Comparison of ENCODE assay signal across 5 cellular contexts in genomic region chr6:169282043-169282442, GRCh38. TPM values are rescaled to one million over a fixed set of nuclear protein-coding genes. Genes with fewer than 3 reads are reported as not detected.
"Had no signal": no experiment of that assay in that cellular context is flagged by ENCODE, and none has a peak within 500 bp of the region (broad histone marks: within the 10 kb centered on the region; RNA-seq: fewer than 3 reads in every experiment).

No MANE protein-coding gene starts in this region.

- H3K4me1 Mint-ChIP-seq: GM23338, H9 had no signal

- H3K4me3 Mint-ChIP-seq: GM23338, H9 had no signal

- DNase-seq: H9, HCEC 1CT, IMR-90 had no signal

- H3K27ac Mint-ChIP-seq: GM23338, H9 had no signal

- H3K4me3 ChIP-seq: GM23338 had no signal

- H3K9me3 Mint-ChIP-seq: GM23338, H9 had no signal

RNA-seq across cellular contexts. Expression of gene THBS2, which starts 28.4 kb away (rescaled TPM):
- total RNA-seq: HT-29 had no signal
